Comparison of ENCODE assay signal across 9 cellular contexts in genomic region chr4:168840988-168841681, GRCh38.
DNase-seq lines count a peak whose midpoint lies in the region; ATAC-seq and TF ChIP-seq lines count a peak whose summit lies in the region.
"Had no signal": no experiment of that assay in that cellular context is flagged by ENCODE, and none has a peak within 500 bp of the region (broad histone marks: within the 10 kb centered on the region; RNA-seq: fewer than 3 reads in every experiment).

No MANE protein-coding gene starts in this region.

- peaks cover 2% of the 10 kb centered on the region for H3K36me3 ChIP-seq in fibroblast of lung (ENCODE audit: control insufficient read depth, insufficient read depth, low read length)

- peaks cover 7% of the 10 kb centered on the region for H3K4me1 ChIP-seq in fibroblast of lung (ENCODE audit: control insufficient read depth, extremely low read depth, insufficient read depth, low read length)

- H3K9ac ChIP-seq in fibroblast of lung (ENCODE audit: insufficient read depth, low read length): no peak overlapping the region
- H3K9ac ChIP-seq: parathyroid adenoma had no signal

- no peak overlapping the region for H3K4me3 ChIP-seq in fibroblast of lung (replicated peaks in 1 of 4; ENCODE audit: control extremely low read depth in 1 of 4, insufficient read depth in 1 of 4, low read depth in 3 of 4, low read length in 4 of 4)

- CTCF ChIA-PET in activated CD8-positive, alpha-beta T cell treated with anti-CD3 and anti-CD28 coated beads for 36 hours (lab: Charles Lee): no interaction called here

- H3K79me2 ChIP-seq in fibroblast of lung (ENCODE audit: control insufficient read depth, insufficient read depth, low read length): peaks cover 87% of the 10 kb centered on the region
- H3K79me2 ChIP-seq: parathyroid adenoma had no signal

- H3K27me3 Mint-ChIP-seq in nephron progenitor cell (ENCODE audit: low read depth, poor library complexity): peaks cover 6% of the 10 kb centered on the region
- peaks cover 20% of the 10 kb centered on the region for H3K27me3 Mint-ChIP-seq in activated CD8-positive, alpha-beta T cell treated with anti-CD3 and anti-CD28 coated beads for 36 hours

- TF ChIP-seq CTCF in fibroblast of lung (conservative IDR thresholded peaks at IDR 0.05 in 1 of 2, IDR thresholded peaks at IDR 0.05 in 1 of 2; ENCODE audit: low read depth in 1 of 2, low read length in 2 of 2) (no peak), nephron progenitor cell (IDR thresholded peaks at IDR 0.05) (no peak)
- no peak for TF ChIP-seq CTCF in activated CD8-positive, alpha-beta T cell treated with anti-CD3 and anti-CD28 coated beads for 36 hours (IDR thresholded peaks at IDR 0.05)

- H3K9me3 Mint-ChIP-seq in nephron progenitor cell: peaks cover 9% of the 10 kb centered on the region
- H3K9me3 Mint-ChIP-seq in activated CD8-positive, alpha-beta T cell treated with anti-CD3 and anti-CD28 coated beads for 36 hours: no peaks in the 10 kb centered on the region

- no peak overlapping the region for H3K27ac Mint-ChIP-seq in nephron progenitor cell
- no peak overlapping the region for H3K27ac Mint-ChIP-seq in activated CD8-positive, alpha-beta T cell treated with anti-CD3 and anti-CD28 coated beads for 36 hours

- intact Hi-C loops in activated CD8-positive, alpha-beta T cell treated with anti-CD3 and anti-CD28 coated beads for 36 hours (cut with micrococcal nuclease): no loop called here

- ATAC-seq in activated CD8-positive, alpha-beta T cell treated with anti-CD3 and anti-CD28 coated beads for 36 hours: no peak
- ATAC-seq in HG03025 (IDR thresholded peaks at IDR 0.05; ENCODE audit: low FRiP score, unreplicated experiment): no peak

- H3K27me3 ChIP-seq in fibroblast of lung (ENCODE audit: control insufficient read depth, insufficient read depth, low read length): no peaks in the 10 kb centered on the region

- H4K20me1 ChIP-seq in fibroblast of lung (ENCODE audit: control insufficient read depth, extremely low read depth, insufficient read depth, low read length): peaks cover 2% of the 10 kb centered on the region

- H3K4me2 ChIP-seq in fibroblast of lung (ENCODE audit: extremely low read depth, insufficient read depth, low read length): peak overlapping the region; percentile 4

- peak; percentile 11 for DNase-seq in AG20443 (ENCODE audit: low spot score)
- DNase-seq in NCI-H2029 (lab: John Stamatoyannopoulos, UW): peak; percentile 25
- DNase-seq in fibroblast of lung (ENCODE audit: low read depth in 2 of 2): peak in 1 of 2 donors; percentile 26
- DNase-seq in occipital lobe (lab: John Stamatoyannopoulos, UW): peak; percentile 20
- no peak for DNase-seq in nephron progenitor cell
- no peak for DNase-seq in activated CD8-positive, alpha-beta T cell treated with anti-CD3 and anti-CD28 coated beads for 36 hours
- DNase-seq in NCI-H128 (lab: John Stamatoyannopoulos, UW; ENCODE audit: unreplicated experiment): no peak

- H3K4me1 Mint-ChIP-seq in nephron progenitor cell: peaks cover 36% of the 10 kb centered on the region
- no peaks in the 10 kb centered on the region for H3K4me1 Mint-ChIP-seq in activated CD8-positive, alpha-beta T cell treated with anti-CD3 and anti-CD28 coated beads for 36 hours (ENCODE audit: low read depth)

- H3K36me3 Mint-ChIP-seq in nephron progenitor cell (ENCODE audit: low read depth): peaks cover 76% of the 10 kb centered on the region
- H3K36me3 Mint-ChIP-seq in activated CD8-positive, alpha-beta T cell treated with anti-CD3 and anti-CD28 coated beads for 36 hours (ENCODE audit: low read depth): no peaks in the 10 kb centered on the region

- H3K9me3 ChIP-seq in fibroblast of lung (ENCODE audit: control insufficient read depth, insufficient read depth, low read depth, low read length): no peaks in the 10 kb centered on the region

- no peak overlapping the region for H3K27ac ChIP-seq in fibroblast of lung (ENCODE audit: insufficient read depth, low read length)
- H3K27ac ChIP-seq: parathyroid adenoma had no signal

- no peak overlapping the region for H2AFZ ChIP-seq in fibroblast of lung (ENCODE audit: low read length)
- H2AFZ ChIP-seq: parathyroid adenoma had no signal

- H3K4me3 Mint-ChIP-seq in nephron progenitor cell: no peak overlapping the region
- H3K4me3 Mint-ChIP-seq in activated CD8-positive, alpha-beta T cell treated with anti-CD3 and anti-CD28 coated beads for 36 hours: no peak overlapping the region

- POLR2A ChIA-PET in activated CD8-positive, alpha-beta T cell treated with anti-CD3 and anti-CD28 coated beads for 36 hours (lab: Charles Lee): interaction anchor here (0.8 kb wide), 1 partner anchor 11 kb away, joined by 3 read pairs; no protein-coding TSS in a partner anchor

Comparison
In these comparisons a context has a peak if more than half of its experiments do, and no peak if none do; other contexts are left out.
1. DNase-seq: peak in AG20443 (single experiment), NCI-H2029 (single experiment) and occipital lobe (single experiment); none in nephron progenitor cell (single experiment), activated CD8-positive, alpha-beta T cell treated with anti-CD3 and anti-CD28 coated beads for 36 hours (single experiment) and NCI-H128 (single experiment).